Comparison of ENCODE assay signal across 8 cellular contexts in the genomic region with DNA sequence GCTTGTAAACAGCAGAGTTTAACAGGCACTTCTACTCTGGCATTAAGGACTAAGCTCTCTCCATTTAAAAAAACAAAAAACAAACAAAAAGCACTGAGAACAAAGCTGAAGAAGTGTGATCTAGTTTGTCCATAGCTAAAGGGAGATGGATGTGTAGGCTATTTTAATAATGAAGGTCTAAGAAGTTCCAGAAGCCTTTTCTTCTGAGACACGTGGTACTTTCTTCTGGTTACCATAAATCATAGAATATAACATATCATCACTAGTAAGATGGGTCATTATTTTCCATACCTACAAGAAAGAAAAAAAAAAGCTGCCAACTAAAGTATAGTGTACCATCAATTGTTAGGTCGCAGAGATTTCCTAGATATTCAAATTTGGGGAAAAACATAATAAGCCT. TPM values are rescaled to one million over a fixed set of nuclear protein-coding genes. Genes with fewer than 3 reads are reported as not detected.
DNase-seq lines count a peak whose midpoint lies in the region; ATAC-seq and TF ChIP-seq lines count a peak whose summit lies in the region.

No MANE protein-coding gene starts in this region.

- peaks cover 8% of the 10 kb centered on the region for H3K36me3 Mint-ChIP-seq in CD8-positive, alpha-beta T cell
- peaks cover 3% of the 10 kb centered on the region for H3K36me3 Mint-ChIP-seq in activated B cell treated with CpG ODN at 0.5 μM for 24 hours (ENCODE audit: low read depth)

- H3K27ac Mint-ChIP-seq in CD8-positive, alpha-beta T cell: peak overlapping the region; percentile 71
- peak overlapping the region; percentile 63 for H3K27ac Mint-ChIP-seq in activated B cell treated with CpG ODN at 0.5 μM for 24 hours

- peak overlapping the region; percentile 35 for H3K4me3 Mint-ChIP-seq in CD8-positive, alpha-beta T cell
- H3K4me3 Mint-ChIP-seq in activated B cell treated with CpG ODN at 0.5 μM for 24 hours: peak overlapping the region; percentile 46

- DNase-seq in CD8-positive, alpha-beta T cell: no peak
- DNase-seq in HFF-Myc (ENCODE audit: extremely low read depth, low read depth): no peak
- no peak for DNase-seq in activated B cell treated with CpG ODN at 0.5 μM for 24 hours
- peak; percentile 5 for DNase-seq in left kidney (ENCODE audit: low read depth, low spot score)
- DNase-seq in stimulated activated CD4-positive, alpha-beta T cell treated with anti-CD3 and anti-CD28 coated beads, Interleukin-4, amount 100 ng/mL, for 1 hour: no peak
- DNase-seq in NCI-H2029 treated with DMSO at 0.1 percent for 48 hours (lab: John Stamatoyannopoulos, UW): no peak
- DNase-seq in omental fat pad (ENCODE audit: low spot score): no peak

- CTCF ChIA-PET in CD8-positive, alpha-beta T cell (lab: Charles Lee): interaction anchor here (0.7 to 4.6 kb wide), 6 partner anchors 9 to 859 kb away, joined by 3 to 98 read pairs (median 4); no protein-coding TSS in a partner anchor
- CTCF ChIA-PET in activated B cell treated with CpG ODN at 0.5 μM for 24 hours (lab: Charles Lee): interaction anchor here (1.0 to 2.9 kb wide), 5 partner anchors 36 to 1239 kb away, joined by 3 to 18 read pairs (median 3); no protein-coding TSS in a partner anchor

- TF ChIP-seq CTCF in CD8-positive, alpha-beta T cell (IDR thresholded peaks at IDR 0.05): no peak
- no peak for TF ChIP-seq CTCF in HFF-Myc (IDR thresholded peaks at IDR 0.05; ENCODE audit: low read depth, low read length, missing control alignments)
- no peak for TF ChIP-seq CTCF in activated B cell treated with CpG ODN at 0.5 μM for 24 hours (IDR thresholded peaks at IDR 0.05)
- no peak for TF ChIP-seq CTCF in omental fat pad (IDR thresholded peaks at IDR 0.05)

- no peaks in the 10 kb centered on the region for H3K9me3 ChIP-seq in CD8-positive, alpha-beta T cell (ENCODE audit: low read length)

- peaks cover 4% of the 10 kb centered on the region for H3K4me1 ChIP-seq in CD8-positive, alpha-beta T cell (ENCODE audit: insufficient read depth, low read length)

- no peaks in the 10 kb centered on the region for H3K27me3 Mint-ChIP-seq in CD8-positive, alpha-beta T cell (ENCODE audit: low read depth)
- H3K27me3 Mint-ChIP-seq in activated B cell treated with CpG ODN at 0.5 μM for 24 hours: no peaks in the 10 kb centered on the region

- no peak overlapping the region for H3K27ac ChIP-seq in CD8-positive, alpha-beta T cell (ENCODE audit: low read depth, low read length)

- no peak overlapping the region for H3K4me3 ChIP-seq in CD8-positive, alpha-beta T cell (ENCODE audit: low read depth, low read length)
- peak overlapping the region; percentile 66; the same call in 1 of the 2 replicates for H3K4me3 ChIP-seq in HFF-Myc (replicated peaks; ENCODE audit: low read depth, low read length)

- H3K4me1 Mint-ChIP-seq in CD8-positive, alpha-beta T cell (ENCODE audit: low read depth): peaks cover 33% of the 10 kb centered on the region
- H3K4me1 Mint-ChIP-seq in activated B cell treated with CpG ODN at 0.5 μM for 24 hours: peaks cover 21% of the 10 kb centered on the region

- H3K27me3 ChIP-seq in CD8-positive, alpha-beta T cell (ENCODE audit: insufficient read depth, low read length): no peaks in the 10 kb centered on the region

- H3K9me3 Mint-ChIP-seq in CD8-positive, alpha-beta T cell: no peaks in the 10 kb centered on the region
- no peaks in the 10 kb centered on the region for H3K9me3 Mint-ChIP-seq in activated B cell treated with CpG ODN at 0.5 μM for 24 hours

- H3K36me3 ChIP-seq in CD8-positive, alpha-beta T cell (ENCODE audit: insufficient read depth, low read length): no peaks in the 10 kb centered on the region

- intact Hi-C loops in CD8-positive, alpha-beta T cell (cut with DNase I, micrococcal nuclease): loop anchor here (5.0 kb wide), 3 partner anchors 166 to 1011 kb away; partner anchors contain the start of genes RRAGB (in 1 of the 2) and UBQLN2 (in 1 of the 2)
- intact Hi-C loops in activated B cell treated with CpG ODN at 0.5 μM for 24 hours (cut with micrococcal nuclease): loop anchor here (2.0 to 5.0 kb wide), 4 partner anchors 164 to 1011 kb away; partner anchors contain the start of gene RRAGB

- POLR2A ChIA-PET in CD8-positive, alpha-beta T cell (lab: Charles Lee): interaction anchor here (0.7 to 2.7 kb wide), 5 partner anchors 9 to 1920 kb away, joined by 3 to 11 read pairs (median 4); no protein-coding TSS in a partner anchor
- POLR2A ChIA-PET in activated B cell treated with CpG ODN at 0.5 μM for 24 hours (lab: Charles Lee): interaction anchor here (0.7 to 1.9 kb wide), 5 partner anchors 163 to 1011 kb away, joined by 3 to 11 read pairs (median 6); partner anchors contain the start of genes RRAGB and SPIN3

- ATAC-seq in CD8-positive, alpha-beta T cell: no peak
- ATAC-seq in activated B cell treated with CpG ODN at 0.5 μM for 24 hours (ENCODE audit: low read depth) (no peak), HG03521 (IDR thresholded peaks at IDR 0.05; ENCODE audit: unreplicated experiment) (no peak), omental fat pad (ENCODE audit: low FRiP score) (no peak)

RNA-seq across cellular contexts. Expression of gene NBDY, which starts 0.7 kb away (rescaled TPM):
- 10 to 100 TPM; 20.6 to 22.5 TPM for total RNA-seq in CD8-positive, alpha-beta T cell
- total RNA-seq in activated B cell treated with CpG ODN at 0.5 μM for 24 hours (30.0 and 41.0 TPM in 2 replicates), omental fat pad (10 to 100 TPM in 2 of 4 donors, 1 to 10 TPM in 2; 7.7 to 12.6 (median 9.4) TPM)
